ENCODE assay signal across 8 cellular contexts in genomic region chr11:103202048-103202651, GRCh38.
DNase-seq lines count a peak whose midpoint lies in the region; TF ChIP-seq lines count a peak whose summit lies in the region.

No MANE protein-coding gene starts in this region.

- no peaks in the 10 kb centered on the region for H3K27me3 Mint-ChIP-seq in activated naive CD4-positive, alpha-beta T cell treated with anti-CD3 and anti-CD28 coated beads for 36 hours (ENCODE audit: low read depth)

- H2BK15ac ChIP-seq in mesenchymal stem cell (ENCODE audit: low read depth, poor library complexity, severe bottlenecking): no peak overlapping the region

- H3K14ac ChIP-seq in mesenchymal stem cell (ENCODE audit: low read length in 2 of 2): no peak overlapping the region

- H2BK120ac ChIP-seq in mesenchymal stem cell (ENCODE audit: low read depth, low read length): no peak overlapping the region

- H3K36me3 Mint-ChIP-seq in activated naive CD4-positive, alpha-beta T cell treated with anti-CD3 and anti-CD28 coated beads for 36 hours (ENCODE audit: low read depth): no peaks in the 10 kb centered on the region

- H3K27ac Mint-ChIP-seq in activated naive CD4-positive, alpha-beta T cell treated with anti-CD3 and anti-CD28 coated beads for 36 hours: no peak overlapping the region

- no peak overlapping the region for H3K23ac ChIP-seq in mesenchymal stem cell (ENCODE audit: low read length in 2 of 2)

- H3K27me3 ChIP-seq in mesenchymal stem cell (ENCODE audit: control insufficient read depth in 1 of 2, insufficient read depth in 1 of 2, low read length in 2 of 2): no peaks in the 10 kb centered on the region

- in situ Hi-C loops in astrocyte of the spinal cord (cut with HindIII; ENCODE audit: low sequenced_read_pairs): no loop called here

- no peak overlapping the region for H2AK5ac ChIP-seq in mesenchymal stem cell (ENCODE audit: low read length, severe bottlenecking)

- CTCF ChIA-PET in GM10248 (lab: Yijun Ruan, JAX): interaction anchor here (0.7 kb wide), 1 partner anchor 10 kb away, joined by 3 read pairs; no protein-coding TSS in a partner anchor
- CTCF ChIA-PET in activated naive CD4-positive, alpha-beta T cell treated with anti-CD3 and anti-CD28 coated beads for 36 hours (lab: Charles Lee): interaction anchor here (0.6 to 1.2 kb wide), 3 partner anchors 8 to 288 kb away, joined by 3 read pairs; no protein-coding TSS in a partner anchor

- H3K4me1 ChIP-seq in mesenchymal stem cell (ENCODE audit: control insufficient read depth, insufficient read depth, low read depth, low read length): no peaks in the 10 kb centered on the region

- no peak overlapping the region for H3K9ac ChIP-seq in mesenchymal stem cell (ENCODE audit: low read length)

- H3K4me1 Mint-ChIP-seq in activated naive CD4-positive, alpha-beta T cell treated with anti-CD3 and anti-CD28 coated beads for 36 hours (ENCODE audit: low read depth): no peaks in the 10 kb centered on the region

- no peak overlapping the region for H4K8ac ChIP-seq in mesenchymal stem cell (ENCODE audit: low read length)

- TF ChIP-seq CTCF in GM10248 (IDR thresholded peaks at IDR 0.05; ENCODE audit: control extremely low read depth, extremely low read depth, low read depth, missing control alignments) (peak; percentile 36), NB4 (IDR thresholded peaks at IDR 0.05; ENCODE audit: low read depth, low read length) (peak; percentile 52), astrocyte of the spinal cord (IDR thresholded peaks at IDR 0.05; ENCODE audit: low read depth, low read length) (peak; percentile 71)

- no peak overlapping the region for H3K27ac ChIP-seq in mesenchymal stem cell (ENCODE audit: low read length, poor library complexity, severe bottlenecking)

- H3K4me2 ChIP-seq in mesenchymal stem cell (ENCODE audit: low read length, poor library complexity, severe bottlenecking): no peak overlapping the region

- intact Hi-C loops in activated naive CD4-positive, alpha-beta T cell treated with anti-CD3 and anti-CD28 coated beads for 36 hours (cut with micrococcal nuclease): loop anchor here (1.0 kb wide), 1 partner anchor 399 kb away; no protein-coding TSS in a partner anchor

- H3K9me3 ChIP-seq in mesenchymal stem cell (ENCODE audit: control insufficient read depth, low read length): no peaks in the 10 kb centered on the region

- no peak overlapping the region for H3K4me3 Mint-ChIP-seq in activated naive CD4-positive, alpha-beta T cell treated with anti-CD3 and anti-CD28 coated beads for 36 hours

- H2BK5ac ChIP-seq in mesenchymal stem cell (ENCODE audit: low read depth, low read length, poor library complexity, severe bottlenecking): no peak overlapping the region

- H3K4me3 ChIP-seq in NB4 (ENCODE audit: low read depth, low read length): no peak overlapping the region
- no peak overlapping the region for H3K4me3 ChIP-seq in astrocyte of the spinal cord (ENCODE audit: low read depth, low read length)
- H3K4me3 ChIP-seq in mesenchymal stem cell (ENCODE audit: insufficient read depth in 1 of 2, low read depth in 1 of 2, low read length in 2 of 2): no peak overlapping the region

- no peak overlapping the region for H2BK12ac ChIP-seq in mesenchymal stem cell (ENCODE audit: low read length in 2 of 2)

- WGBS in mesenchymal stem cell: 38% methylated on average over 1 of the region's 3 CpGs

- POLR2A ChIA-PET in GM10248 (lab: Yijun Ruan, JAX): no interaction called here

- H2AFZ ChIP-seq in mesenchymal stem cell (ENCODE audit: low read depth, low read length): no peak overlapping the region

- H3K9me3 Mint-ChIP-seq in activated naive CD4-positive, alpha-beta T cell treated with anti-CD3 and anti-CD28 coated beads for 36 hours: no peaks in the 10 kb centered on the region

- no peak overlapping the region for H4K91ac ChIP-seq in mesenchymal stem cell (ENCODE audit: low read length)

- H3K79me1 ChIP-seq in mesenchymal stem cell (replicated peaks; ENCODE audit: low read length, poor library complexity, severe bottlenecking): peaks cover 2% of the 10 kb centered on the region

- no peak for TF ChIP-seq POLR2A in NB4 (IDR thresholded peaks at IDR 0.05; ENCODE audit: extremely low read depth, insufficient read length)

- no peak overlapping the region for H3K4ac ChIP-seq in mesenchymal stem cell (ENCODE audit: low read depth in 1 of 2, low read length in 2 of 2)

- peaks cover 3 to 84% of the 10 kb centered on the region in 2 experiments for H3K36me3 ChIP-seq in mesenchymal stem cell (ENCODE audit: control insufficient read depth in 1 of 2, insufficient read depth in 2 of 2, low read depth in 1 of 2, low read length in 2 of 2)

- DNase-seq in GM10248 (ENCODE audit: extremely low spot score): peak; percentile 6
- peak; percentile 44 for DNase-seq in NB4 (ENCODE audit: low read depth)
- DNase-seq in astrocyte of the spinal cord (ENCODE audit: low read depth, low spot score): peak; percentile 56
- DNase-seq in mesenchymal stem cell: peak; percentile 58
- no peak for DNase-seq in stimulated activated CD4-positive, alpha-beta T cell treated with anti-CD3 and anti-CD28 coated beads, Interleukin-2, amount 100 ng/mL, for 48 hours
- no peak for DNase-seq in activated naive CD4-positive, alpha-beta T cell treated with anti-CD3 and anti-CD28 coated beads for 36 hours
- no peak for DNase-seq in HuH-7.5 (ENCODE audit: low spot score)
- DNase-seq in NCI-H1436 treated with DMSO at 0.1 percent for 48 hours (lab: John Stamatoyannopoulos, UW): no peak

- H3K18ac ChIP-seq in mesenchymal stem cell (ENCODE audit: low read depth in 1 of 2, low read length in 2 of 2): no peak overlapping the region

Comparison
In these comparisons a context has a peak if more than half of its experiments do, and no peak if none do; other contexts are left out.
1. DNase-seq: peak in GM10248 (single experiment), NB4 (single experiment), astrocyte of the spinal cord (single experiment) and mesenchymal stem cell (single experiment); none in stimulated activated CD4-positive, alpha-beta T cell treated with anti-CD3 and anti-CD28 coated beads, Interleukin-2, amount 100 ng/mL, for 48 hours (0 of 2), activated naive CD4-positive, alpha-beta T cell treated with anti-CD3 and anti-CD28 coated beads for 36 hours (single experiment), HuH-7.5 (single experiment) and NCI-H1436 treated with DMSO at 0.1 percent for 48 hours (single experiment).
2. Peak in every context shown above with its lines, with median percentiles within 50 percentile points of each other: CTCF ChIP-seq.